ENCODE assay signal across 20 cellular contexts in the genomic region with DNA sequence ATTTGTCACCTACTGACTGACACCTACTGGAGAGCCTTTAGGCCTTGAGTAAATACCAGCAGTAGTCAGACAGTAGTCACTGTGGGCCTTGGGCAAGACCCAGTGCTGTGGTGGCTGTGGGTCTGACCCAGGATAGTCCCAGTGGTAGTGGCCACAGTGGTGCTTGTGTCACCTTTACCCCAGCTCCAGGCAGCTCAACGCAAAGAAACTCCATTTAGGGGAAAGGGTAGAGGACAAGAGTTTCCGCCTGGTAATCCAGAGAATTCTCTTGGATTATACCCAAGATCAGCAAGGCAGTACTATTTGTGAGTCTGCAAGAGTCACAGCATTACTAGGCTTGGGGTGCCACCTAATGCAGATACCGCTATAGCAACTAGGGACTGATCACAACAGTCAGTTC. TPM values are rescaled to one million over a fixed set of nuclear protein-coding genes. Genes with fewer than 3 reads are reported as not detected.
DNase-seq lines count a peak whose midpoint lies in the region; ATAC-seq and TF ChIP-seq lines count a peak whose summit lies in the region.
"Had no signal": no experiment of that assay in that cellular context is flagged by ENCODE, and none has a peak within 500 bp of the region (broad histone marks: within the 10 kb centered on the region; RNA-seq: fewer than 3 reads in every experiment).

No MANE protein-coding gene starts in this region.

- no peak overlapping the region for H2BK15ac ChIP-seq in mesendoderm (replicated peaks; ENCODE audit: low read depth)

- H3K9ac ChIP-seq in PC-3 (ENCODE audit: low read length) (no peak overlapping the region), mesendoderm (ENCODE audit: low read length) (peak overlapping the region; percentile 38)

- H3K4me2 ChIP-seq in GM23338 (no peak overlapping the region), PC-3 (ENCODE audit: low read length) (no peak overlapping the region), mesendoderm (ENCODE audit: low read length) (no peak overlapping the region)

- no peak overlapping the region for H2BK120ac ChIP-seq in mesendoderm (ENCODE audit: low read depth, low read length)

- ATAC-seq in GM23338 (peak; percentile 69), PC-3 (no peak; the same call in 1 of the 2 replicates), HG03439 (IDR thresholded peaks at IDR 0.05; ENCODE audit: unreplicated experiment) (no peak)
- ATAC-seq: GM12878 had no signal

- peak; percentile 21 to 54; a peak in 3 of 4 replicates for TF ChIP-seq CTCF in GM23338 (conservative IDR thresholded peaks at IDR 0.05; ENCODE audit: low read depth in 2 of 2)
- TF ChIP-seq CTCF in PC-3 (conservative IDR thresholded peaks at IDR 0.05; ENCODE audit: low read depth, low read length): no peak
- peak; percentile 18 for TF ChIP-seq CTCF in epithelial cell of esophagus (IDR thresholded peaks at IDR 0.05; ENCODE audit: insufficient read depth, low read depth, low read length, missing control alignments)
- TF ChIP-seq CTCF in HFFc6 (IDR thresholded peaks at IDR 0.05): no peak

- intact Hi-C loops in PC-3 (cut with micrococcal nuclease): no loop called here

- H3K4me3 ChIP-seq in GM23338: no peak overlapping the region
- no peak overlapping the region for H3K4me3 ChIP-seq in PC-3 (ENCODE audit: low read length)
- no peak overlapping the region for H3K4me3 ChIP-seq in epithelial cell of esophagus (ENCODE audit: low read length)
- H3K4me3 ChIP-seq in mesendoderm (ENCODE audit: low read length): no peak overlapping the region
- H3K4me3 ChIP-seq: GM12878 had no signal

- no peak overlapping the region for H3K18ac ChIP-seq in mesendoderm (ENCODE audit: low read length)

- peaks cover 5% of the 10 kb centered on the region; the same call in 1 of the 3 replicates for H3K9me3 Mint-ChIP-seq in GM23338
- peaks cover 10% of the 10 kb centered on the region for H3K9me3 Mint-ChIP-seq in HFFc6

- H3F3A ChIP-seq in GM23338 (replicated peaks; ENCODE audit: low read depth) (no peaks in the 10 kb centered on the region), PC-3 (ENCODE audit: low read length, unreplicated experiment) (no peaks in the 10 kb centered on the region)

- H3K23ac ChIP-seq in mesendoderm (ENCODE audit: low read length): peak overlapping the region; percentile 16

- peaks cover 14% of the 10 kb centered on the region for H3K79me1 ChIP-seq in mesendoderm (ENCODE audit: low read length)

- H3K4me1 ChIP-seq in GM23338 (ENCODE audit: insufficient read depth) (peaks cover 14% of the 10 kb centered on the region; the same call in 1 of the 2 replicates), PC-3 (ENCODE audit: insufficient read depth, low read length) (peaks cover 4% of the 10 kb centered on the region; the same call in 1 of the 2 replicates), mesendoderm (ENCODE audit: control insufficient read depth, low read depth, low read length) (peaks cover 11% of the 10 kb centered on the region)

- H3K27ac Mint-ChIP-seq in GM23338 (no peak overlapping the region), HFFc6 (no peak overlapping the region)
- H3K27ac Mint-ChIP-seq: CD4-positive, alpha-beta T cell; IgD-negative memory B cell had no signal

- H3K4ac ChIP-seq in mesendoderm (ENCODE audit: low read depth, low read length): no peak overlapping the region

- no peak overlapping the region for H4K8ac ChIP-seq in mesendoderm (ENCODE audit: low read depth, low read length)

- H3K27me3 Mint-ChIP-seq in GM23338 (ENCODE audit: insufficient read depth, low read depth, poor library complexity) (no peaks in the 10 kb centered on the region), HFFc6 (ENCODE audit: insufficient read depth) (peaks cover 1% of the 10 kb centered on the region; the same call in 1 of the 2 replicates)
- H3K27me3 Mint-ChIP-seq: CD4-positive, alpha-beta T cell; IgD-negative memory B cell had no signal

- H3K27me3 ChIP-seq in GM23338 (ENCODE audit: insufficient read depth) (no peaks in the 10 kb centered on the region), PC-3 (ENCODE audit: low read length) (no peaks in the 10 kb centered on the region), mesendoderm (ENCODE audit: insufficient read depth, low read length, poor library complexity) (no peaks in the 10 kb centered on the region)

- H3K9me3 ChIP-seq in PC-3 (ENCODE audit: low read length): no peaks in the 10 kb centered on the region

- H3K27ac ChIP-seq in GM23338 (ENCODE audit: low read depth): no peak overlapping the region
- no peak overlapping the region for H3K27ac ChIP-seq in PC-3 (ENCODE audit: low read length)
- H3K27ac ChIP-seq in mesendoderm (ENCODE audit: low read depth, low read length): no peak overlapping the region

- H3K56ac ChIP-seq in mesendoderm (ENCODE audit: low read length): peak overlapping the region; percentile 69

- no peak overlapping the region for H2BK5ac ChIP-seq in mesendoderm (ENCODE audit: low read length)

- H4K5ac ChIP-seq in mesendoderm (ENCODE audit: low read length): no peak overlapping the region

- peaks cover 79% of the 10 kb centered on the region for H3K79me2 ChIP-seq in GM23338 (replicated peaks; ENCODE audit: insufficient read depth)
- H3K79me2 ChIP-seq in PC-3 (ENCODE audit: low read length): peaks cover 51% of the 10 kb centered on the region
- peaks cover 13% of the 10 kb centered on the region for H3K79me2 ChIP-seq in mesendoderm (ENCODE audit: control insufficient read depth, insufficient read depth, low read length)

- no peak overlapping the region for H2AK5ac ChIP-seq in mesendoderm (ENCODE audit: low read length)

- CTCF ChIA-PET in PC-3 (lab: Charles Lee): no interaction called here

- H4K20me1 ChIP-seq in GM23338 (replicated peaks; ENCODE audit: insufficient read depth) (no peaks in the 10 kb centered on the region; the same call in 1 of the 2 replicates), PC-3 (ENCODE audit: low read length) (no peaks in the 10 kb centered on the region)

- DNase-seq in GM23338 (ENCODE audit: low spot score) (no peak), PC-3 (peak; percentile 36), epithelial cell of esophagus (ENCODE audit: low read depth) (peak; percentile 29), mesendoderm (peak; percentile 44), HFFc6 (no peak), NCI-H524 treated with DMSO at 0.1 percent for 48 hours (lab: John Stamatoyannopoulos, UW) (no peak)
- DNase-seq: CD4-positive, alpha-beta T cell; COR-L47; DND-41; HCEC 1CT; Karpas-422; MV-4-11; NCI-H1694; NCI-H2081 treated with DMSO at 0.1 percent for 48 hours; NCI-H2171 treated with DMSO at 0.1 percent for 48 hours; NCI-H526; Right ventricle myocardium superior had no signal

- H3K36me3 Mint-ChIP-seq in GM23338 (ENCODE audit: low read depth) (peaks cover under 1% of the 10 kb centered on the region; the same call in 1 of the 3 replicates), HFFc6 (ENCODE audit: low read depth) (peaks cover 36% of the 10 kb centered on the region)

- no TSS peak for BruUV-seq in PC-3 (replicated peaks; lab: Mats Ljungman, UMichigan)

- H3K4me1 Mint-ChIP-seq in GM23338 (peaks cover 16% of the 10 kb centered on the region), HFFc6 (ENCODE audit: low read depth) (peaks cover under 1% of the 10 kb centered on the region; the same call in 1 of the 2 replicates)

- H2AFZ ChIP-seq in GM23338: no peak overlapping the region
- H2AFZ ChIP-seq in PC-3 (ENCODE audit: low read length): no peak overlapping the region

- no CpG with 5 or more reads among the region's 3 CpGs for WGBS in mesendoderm (ENCODE audit: extremely low coverage, insufficient coverage, low lambda C conversion rate)

- H3K36me3 ChIP-seq in GM23338 (ENCODE audit: insufficient read depth): no peaks in the 10 kb centered on the region
- no peaks in the 10 kb centered on the region for H3K36me3 ChIP-seq in PC-3 (ENCODE audit: low read depth, low read length)
- no peaks in the 10 kb centered on the region for H3K36me3 ChIP-seq in mesendoderm (ENCODE audit: control insufficient read depth, insufficient read depth, low read length)

- no peaks in the 10 kb centered on the region for H3K9me2 ChIP-seq in GM23338 (ENCODE audit: insufficient read depth)
- H3K9me2 ChIP-seq in PC-3 (replicated peaks; ENCODE audit: low read length): no peaks in the 10 kb centered on the region

- POLR2A ChIA-PET in PC-3 (lab: Charles Lee; ENCODE audit: unreplicated experiment): no interaction called here

- H3K4me3 Mint-ChIP-seq in GM23338: no peak overlapping the region
- no peak overlapping the region for H3K4me3 Mint-ChIP-seq in HFFc6
- H3K4me3 Mint-ChIP-seq: CD4-positive, alpha-beta T cell; IgD-negative memory B cell had no signal

TF ChIP-seq in GM23338, 12 proteins besides CTCF, POLR2A, EP300 and RAD21 (continues in another document):
- TF ChIP-seq EZH2phosphoT487 (IDR thresholded peaks at IDR 0.05; ENCODE audit: unreplicated experiment): no peak

RNA-seq across cellular contexts. Expression of a gene that starts 28.9 kb away (rescaled TPM):
- 38.9 and 40.7 TPM in 2 replicates for total RNA-seq in GM23338 (2014; rRNA removed; shearing (Covaris generic))
- 36.5 and 37.5 TPM in 2 replicates for polyA plus RNA-seq in GM23338 (2016; fragmentation: Nextera tagmentation; extraction: Ambion mirVana)
- 5.6 and 6.5 TPM in 2 replicates for total RNA-seq in PC-3 (2014; rRNA removed)
- polyA plus RNA-seq in mesendoderm (2013, experiment 1 of 2): 32.2 TPM
- polyA plus RNA-seq in mesendoderm (2013, experiment 2 of 2): 31.0 TPM
- 10 to 100 TPM; 19.4 to 28.3 (median 22.4) TPM for total RNA-seq in HFFc6 (2021; fragmentation: NEBNext Ultra II Directional; extraction: Animal tissue kit (Norgen Biotek cat#: 25700))

RNA-seq across cellular contexts. Expression of a gene that starts 29.2 kb away (rescaled TPM):
- 10.9 and 14.5 TPM in 2 replicates for total RNA-seq in GM23338 (2014; rRNA removed; shearing (Covaris generic))
- 5.4 and 6.3 TPM in 2 replicates for polyA plus RNA-seq in GM23338 (2016; fragmentation: Nextera tagmentation; extraction: Ambion mirVana)
- total RNA-seq in PC-3 (2014; rRNA removed): 6.5 and 9.0 TPM in 2 replicates
- polyA plus RNA-seq in mesendoderm (2013, experiment 1 of 2): 3.7 TPM
- 3.5 TPM for polyA plus RNA-seq in mesendoderm (2013, experiment 2 of 2)
- total RNA-seq in HFFc6 (2021; fragmentation: NEBNext Ultra II Directional; extraction: Animal tissue kit (Norgen Biotek cat#: 25700)): 10 to 100 TPM; 25.5 to 30.8 (median 28.7) TPM

Comparison
In these comparisons a context has a peak if more than half of its experiments do, and no peak if none do; other contexts are left out.
1. DNase-seq: peak in PC-3 (single experiment), epithelial cell of esophagus (single experiment) and mesendoderm (single experiment); none in GM23338 (single experiment), HFFc6 (single experiment) and NCI-H524 treated with DMSO at 0.1 percent for 48 hours (single experiment).
2. CTCF ChIP-seq: peak in GM23338 (2 of 2) and epithelial cell of esophagus (single experiment); none in PC-3 (single experiment) and HFFc6 (single experiment).